21 cellular contexts compared by ENCODE assay signal in genomic region chr18:70489556-70489955, GRCh38.
DNase-seq lines count a peak whose midpoint lies in the region; ATAC-seq and TF ChIP-seq lines count a peak whose summit lies in the region.
"Had no signal": no experiment of that assay in that cellular context is flagged by ENCODE, and none has a peak within 500 bp of the region (broad histone marks: within the 10 kb centered on the region; RNA-seq: fewer than 3 reads in every experiment).

No MANE protein-coding gene starts in this region.

- H3K9me3 ChIP-seq in MG63 = no peaks in the 10 kb centered on the region
- no peaks in the 10 kb centered on the region for H3K9me3 ChIP-seq in duodenal mucosa (ENCODE audit: control insufficient read depth in 1 of 2, low read length in 2 of 2)
- H3K9me3 ChIP-seq in mucosa of descending colon = no peaks in the 10 kb centered on the region
- H3K9me3 ChIP-seq: upper lobe of left lung had no signal

- no peak for TF ChIP-seq CTCF in mucosa of descending colon (IDR thresholded peaks at IDR 0.05)

- ATAC-seq in mucosa of descending colon = peak; percentile 27
- no peak for ATAC-seq in GM19351 (IDR thresholded peaks at IDR 0.05; ENCODE audit: unreplicated experiment)
- ATAC-seq: activated CD8-positive, alpha-beta T cell treated with anti-CD3 and anti-CD28 coated beads, Interleukin-2, amount 10 ng/mL, durations not matched to agents 7 days and 5 days; activated naive CD8-positive, alpha-beta T cell treated with anti-CD3 and anti-CD28 coated beads, Interleukin-2, amount 50 U/mL, for 24 hours had no signal

- peak overlapping the region; percentile 92 for H2AFZ ChIP-seq in ACC112 (ENCODE audit: low read length, unreplicated experiment)

- H3K36me3 ChIP-seq in ACC112 (ENCODE audit: insufficient read depth, low read length) = no peaks in the 10 kb centered on the region
- H3K36me3 ChIP-seq in MG63 = no peaks in the 10 kb centered on the region
- H3K36me3 ChIP-seq in duodenal mucosa (ENCODE audit: control insufficient read depth in 1 of 2, insufficient read depth in 2 of 2, low read length in 2 of 2) = no peaks in the 10 kb centered on the region
- no peaks in the 10 kb centered on the region for H3K36me3 ChIP-seq in mucosa of descending colon (ENCODE audit: low read depth)
- H3K36me3 ChIP-seq: upper lobe of left lung had no signal

- H3K9ac ChIP-seq in duodenal mucosa (ENCODE audit: low read depth in 1 of 2, low read length in 2 of 2) = no peak overlapping the region

- H3K27me3 ChIP-seq in ACC112 (ENCODE audit: insufficient read depth, low read length) (peaks cover 13% of the 10 kb centered on the region; the same call in 1 of the 2 replicates), MG63 (no peaks in the 10 kb centered on the region), duodenal mucosa (ENCODE audit: control insufficient read depth in 1 of 2, insufficient read depth in 2 of 2, low read length in 2 of 2) (no peaks in the 10 kb centered on the region)
- H3K27me3 ChIP-seq: foreskin keratinocyte, upper lobe of left lung had no signal

- peak overlapping the region; percentile 60; the same call in 1 of the 2 replicates for H3K27ac ChIP-seq in ACC112 (ENCODE audit: low read depth, low read length)
- H3K27ac ChIP-seq in duodenal mucosa (ENCODE audit: low read depth, low read length) = no peak overlapping the region
- H3K27ac ChIP-seq: foreskin keratinocyte, HL-60 had no signal

- no peaks in the 10 kb centered on the region for H3K79me2 ChIP-seq in ACC112 (ENCODE audit: control insufficient read depth, insufficient read depth, low read length, unreplicated experiment)

- intact Hi-C loops in mucosa of descending colon (cut with DNase I, micrococcal nuclease) = no loop called here

- peaks cover 6% of the 10 kb centered on the region for H3K4me1 ChIP-seq in ACC112 (ENCODE audit: control insufficient read depth, insufficient read depth, low read length, unreplicated experiment)
- H3K4me1 ChIP-seq in duodenal mucosa (ENCODE audit: control insufficient read depth in 1 of 2, insufficient read depth in 2 of 2, low read length in 2 of 2) = peaks cover 0 to 14% of the 10 kb centered on the region in 2 donors
- no peaks in the 10 kb centered on the region for H3K4me1 ChIP-seq in mucosa of descending colon (ENCODE audit: low read depth)
- H3K4me1 ChIP-seq: foreskin keratinocyte had no signal

- DNase-seq in MG63 = no peak
- no peak for DNase-seq in mucosa of descending colon
- DNase-seq in activated gamma-delta T cell treated with Interleukin-2 at 50 U/mL for 16 hours = no peak
- DNase-seq in DMS79 treated with DMSO at 0.1 percent for 48 hours (lab: John Stamatoyannopoulos, UW) = no peak
- DNase-seq in ureter (ENCODE audit: low spot score) = no peak
- DNase-seq: ACHN; activated CD4-positive, alpha-beta T cell treated with anti-CD3 and anti-CD28 coated beads for 1 hour; activated CD8-positive, alpha-beta T cell treated with anti-CD3 and anti-CD28 coated beads, Interleukin-2, amount 10 ng/mL, durations not matched to agents 7 days and 5 days; activated gamma-delta T cell; activated naive CD8-positive, alpha-beta T cell treated with anti-CD3 and anti-CD28 coated beads, Interleukin-2, amount 50 U/mL, for 24 hours; DND-41; left ventricle myocardium superior; NCI-H2107; NCI-H446 treated with DMSO at 0.1 percent for 48 hours; T-helper 1 cell; upper lobe of left lung had no signal

- H3K4me3 ChIP-seq in ACC112 (ENCODE audit: low read depth, low read length) (peak overlapping the region; percentile 70), MG63 (peak overlapping the region; percentile 18), duodenal mucosa (ENCODE audit: low read depth in 1 of 2, low read length in 2 of 2) (peak overlapping the region; percentile 13 to 32), mucosa of descending colon (no peak overlapping the region)
- H3K4me3 ChIP-seq: upper lobe of left lung had no signal
